ENCODE assay signal across 8 cellular contexts in the genomic region with DNA sequence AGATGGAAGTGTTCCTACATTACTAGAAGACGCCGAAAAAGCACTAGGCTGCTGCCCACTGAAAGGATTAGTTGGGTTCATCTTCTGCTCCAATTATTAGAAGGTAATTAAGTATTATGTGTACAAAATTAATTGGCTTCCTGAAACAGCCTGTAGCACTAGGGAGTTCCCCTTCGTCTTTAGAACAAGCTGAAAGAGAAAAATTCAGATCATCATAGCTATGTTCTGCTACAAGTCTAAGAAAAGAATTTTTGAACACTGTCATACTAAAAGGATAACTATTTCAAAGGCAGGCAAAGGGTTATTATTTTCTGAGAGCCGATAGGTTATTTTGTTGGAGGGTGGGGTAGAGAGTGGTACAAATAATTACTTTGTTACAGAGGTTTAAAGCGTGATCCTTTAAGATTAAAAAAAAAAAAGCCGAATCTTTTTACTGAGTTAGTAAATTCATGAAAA. TPM values are rescaled to one million over a fixed set of nuclear protein-coding genes. Genes with fewer than 3 reads are reported as not detected.
A peak's percentile ranks its signal among the peaks of the same experiment; 100 is the strongest.
DNase-seq lines count a peak whose midpoint lies in the region; ATAC-seq and TF ChIP-seq lines count a peak whose summit lies in the region.

A gene (minus strand): TSS at position 406 of the 456 bp plus-strand sequence. CDS start 325 bp downstream, at position 81.

- peaks cover 49% of the 10 kb centered on the region for H3K4me1 Mint-ChIP-seq in WTC11

- H3K36me3 Mint-ChIP-seq in WTC11 = peaks cover 27% of the 10 kb centered on the region

- H3K4me1 ChIP-seq in psoas muscle = peaks cover 51% of the 10 kb centered on the region

- peak within 1 kb of the TSS; percentile 89 for H3K27ac Mint-ChIP-seq in WTC11

- no peaks in the 10 kb centered on the region for H3K9me3 ChIP-seq in psoas muscle

- H3K4me3 ChIP-seq in psoas muscle = peak within 1 kb of the TSS; percentile 93

- H3K27me3 ChIP-seq in psoas muscle (ENCODE audit: insufficient read depth in 3 of 3, low read length in 2 of 3) = no peaks in the 10 kb centered on the region

- CTCF ChIA-PET in WTC11 (lab: Charles Lee) = interaction anchor here (0.7 kb wide), 1 partner anchor 131 kb away, joined by 3 read pairs; no protein-coding TSS in a partner anchor

- H3K27ac ChIP-seq in psoas muscle = peak within 1 kb of the TSS; percentile 96

- no peaks in the 10 kb centered on the region for H3K27me3 Mint-ChIP-seq in WTC11 (ENCODE audit: low read depth)

- ATAC-seq in WTC11 (no peak), Right ventricle myocardium superior (ENCODE audit: poor library complexity) (no peak), psoas muscle (no peak), GM18868 (IDR thresholded peaks at IDR 0.05; ENCODE audit: unreplicated experiment) (no peak)

- peak within 1 kb of the TSS; percentile 88 for H3K4me3 Mint-ChIP-seq in WTC11

- intact Hi-C loops in Right ventricle myocardium superior (cut with DNase I) = loop anchor here (2.0 kb wide), 1 partner anchor 40 kb away; a partner anchor contains a TSS
- intact Hi-C loops in psoas muscle (cut with DNase I) = loop anchor here (10.0 kb wide), 2 partner anchors 50 to 140 kb away; no protein-coding TSS in a partner anchor

- WGBS in psoas muscle, 3 donors = 27 to 30% (median 30%) methylated on average over 6 of the region's 6 CpGs

- POLR2A ChIA-PET in WTC11 (lab: Charles Lee) = interaction anchor here (0.5 to 1.4 kb wide), 3 partner anchors 38 to 213 kb away, joined by 3 to 4 read pairs (median 3); no protein-coding TSS in a partner anchor

- no peak for DNase-seq in H4 (ENCODE audit: low spot score)
- no peak for DNase-seq in WTC11 (ENCODE audit: low spot score)
- DNase-seq in Right ventricle myocardium superior = no peak
- no peak for DNase-seq in psoas muscle
- no peak for DNase-seq in stimulated activated CD4-positive, alpha-beta T cell treated with anti-CD3 and anti-CD28 coated beads, Interleukin-4, amount 100 ng/mL, for 4 hours
- no peak for DNase-seq in HUDEP-2 (lab: John Stamatoyannopoulos, UW; ENCODE audit: unreplicated experiment in 76 of 76)
- DNase-seq in C1 segment of cervical spinal cord (lab: John Stamatoyannopoulos, UW) = no peak

- no peaks in the 10 kb centered on the region for H3K9me3 Mint-ChIP-seq in WTC11

- no peak for TF ChIP-seq CTCF in WTC11 (IDR thresholded peaks at IDR 0.05)
- no peak for TF ChIP-seq CTCF in psoas muscle (IDR thresholded peaks at IDR 0.05)

- H3K36me3 ChIP-seq in psoas muscle (ENCODE audit: insufficient read depth in 1 of 2, low read depth in 1 of 2) = peaks cover 3 to 66% of the 10 kb centered on the region in 2 donors

TF ChIP-seq in WTC11, 78 proteins besides CTCF, POLR2A, EP300 and RAD21:
- TF ChIP-seq, protein P1, sequence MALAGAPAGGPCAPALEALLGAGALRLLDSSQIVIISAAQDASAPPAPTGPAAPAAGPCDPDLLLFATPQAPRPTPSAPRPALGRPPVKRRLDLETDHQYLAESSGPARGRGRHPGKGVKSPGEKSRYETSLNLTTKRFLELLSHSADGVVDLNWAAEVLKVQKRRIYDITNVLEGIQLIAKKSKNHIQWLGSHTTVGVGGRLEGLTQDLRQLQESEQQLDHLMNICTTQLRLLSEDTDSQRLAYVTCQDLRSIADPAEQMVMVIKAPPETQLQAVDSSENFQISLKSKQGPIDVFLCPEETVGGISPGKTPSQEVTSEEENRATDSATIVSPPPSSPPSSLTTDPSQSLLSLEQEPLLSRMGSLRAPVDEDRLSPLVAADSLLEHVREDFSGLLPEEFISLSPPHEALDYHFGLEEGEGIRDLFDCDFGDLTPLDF (CRISPR knock-in tag; IDR thresholded peaks at IDR 0.05) = no peak
- TF ChIP-seq, protein P2, sequence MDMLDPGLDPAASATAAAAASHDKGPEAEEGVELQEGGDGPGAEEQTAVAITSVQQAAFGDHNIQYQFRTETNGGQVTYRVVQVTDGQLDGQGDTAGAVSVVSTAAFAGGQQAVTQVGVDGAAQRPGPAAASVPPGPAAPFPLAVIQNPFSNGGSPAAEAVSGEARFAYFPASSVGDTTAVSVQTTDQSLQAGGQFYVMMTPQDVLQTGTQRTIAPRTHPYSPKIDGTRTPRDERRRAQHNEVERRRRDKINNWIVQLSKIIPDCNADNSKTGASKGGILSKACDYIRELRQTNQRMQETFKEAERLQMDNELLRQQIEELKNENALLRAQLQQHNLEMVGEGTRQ (CRISPR knock-in tag; IDR thresholded peaks at IDR 0.05) = no peak
- TF ChIP-seq MYBL2 (CRISPR knock-in tag; IDR thresholded peaks at IDR 0.05) (no peak), CREM (CRISPR knock-in tag; IDR thresholded peaks at IDR 0.05) (no peak), ZNF219 (CRISPR knock-in tag; IDR thresholded peaks at IDR 0.05; ENCODE audit: borderline replicate concordance) (no peak), ZNF423 (CRISPR knock-in tag; IDR thresholded peaks at IDR 0.05) (no peak), ZNF671 (CRISPR knock-in tag; IDR thresholded peaks at IDR 0.05) (no peak), FOXP1 (CRISPR knock-in tag; IDR thresholded peaks at IDR 0.05; ENCODE audit: borderline replicate concordance) (no peak), NR1H2 (CRISPR knock-in tag; IDR thresholded peaks at IDR 0.05) (no peak), ZNF232 (CRISPR knock-in tag; IDR thresholded peaks at IDR 0.05) (no peak), KAT7 (CRISPR knock-in tag; IDR thresholded peaks at IDR 0.05; ENCODE audit: borderline replicate concordance) (no peak), TCF7 (CRISPR knock-in tag; IDR thresholded peaks at IDR 0.05; ENCODE audit: low read depth) (no peak), TP53 (CRISPR knock-in tag; IDR thresholded peaks at IDR 0.05) (no peak)
- TF ChIP-seq, protein P3, sequence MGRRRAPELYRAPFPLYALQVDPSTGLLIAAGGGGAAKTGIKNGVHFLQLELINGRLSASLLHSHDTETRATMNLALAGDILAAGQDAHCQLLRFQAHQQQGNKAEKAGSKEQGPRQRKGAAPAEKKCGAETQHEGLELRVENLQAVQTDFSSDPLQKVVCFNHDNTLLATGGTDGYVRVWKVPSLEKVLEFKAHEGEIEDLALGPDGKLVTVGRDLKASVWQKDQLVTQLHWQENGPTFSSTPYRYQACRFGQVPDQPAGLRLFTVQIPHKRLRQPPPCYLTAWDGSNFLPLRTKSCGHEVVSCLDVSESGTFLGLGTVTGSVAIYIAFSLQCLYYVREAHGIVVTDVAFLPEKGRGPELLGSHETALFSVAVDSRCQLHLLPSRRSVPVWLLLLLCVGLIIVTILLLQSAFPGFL (CRISPR knock-in tag; IDR thresholded peaks at IDR 0.05; ENCODE audit: borderline replicate concordance) = no peak
- TF ChIP-seq, protein P4, sequence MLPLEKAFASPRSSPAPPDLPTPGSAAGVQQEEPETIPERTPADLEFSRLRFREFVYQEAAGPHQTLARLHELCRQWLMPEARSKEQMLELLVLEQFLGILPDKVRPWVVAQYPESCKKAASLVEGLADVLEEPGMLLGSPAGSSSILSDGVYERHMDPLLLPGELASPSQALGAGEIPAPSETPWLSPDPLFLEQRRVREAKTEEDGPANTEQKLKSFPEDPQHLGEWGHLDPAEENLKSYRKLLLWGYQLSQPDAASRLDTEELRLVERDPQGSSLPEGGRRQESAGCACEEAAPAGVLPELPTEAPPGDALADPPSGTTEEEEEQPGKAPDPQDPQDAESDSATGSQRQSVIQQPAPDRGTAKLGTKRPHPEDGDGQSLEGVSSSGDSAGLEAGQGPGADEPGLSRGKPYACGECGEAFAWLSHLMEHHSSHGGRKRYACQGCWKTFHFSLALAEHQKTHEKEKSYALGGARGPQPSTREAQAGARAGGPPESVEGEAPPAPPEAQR (CRISPR knock-in tag; IDR thresholded peaks at IDR 0.05) = no peak
TF ChIP-seq in WTC11: peak in this region for 0.

RNA-seq across cellular contexts. Expression of the gene that starts here (rescaled TPM):
- 41.7 and 48.9 TPM in 2 replicates for total RNA-seq in H4 (2014; rRNA removed; shearing (Covaris generic))
- 136 to 167 TPM (median 136 TPM) in 3 replicates for total RNA-seq in WTC11 (2021)
- 57.0 TPM for total RNA-seq in Right ventricle myocardium superior
- total RNA-seq in psoas muscle = 100 to 1,000 TPM in 1 of 4 donors, 10 to 100 TPM in 3; 70.4 to 102 (median 89.7) TPM
- polyA plus RNA-seq in psoas muscle = 100 to 1,000 TPM in 1 of 3 donors, 10 to 100 TPM in 2; 44.0 to 104 (median 49.6) TPM
